Comparison of ENCODE assay signal across 12 cellular contexts in genomic region chr18:77113361-77114069, GRCh38. TPM values are rescaled to one million over a fixed set of nuclear protein-coding genes. Genes with fewer than 3 reads are reported as not detected.
DNase-seq lines count a peak whose midpoint lies in the region; ATAC-seq and TF ChIP-seq lines count a peak whose summit lies in the region.
"Had no signal": no experiment of that assay in that cellular context is flagged by ENCODE, and none has a peak within 500 bp of the region (broad histone marks: within the 10 kb centered on the region; RNA-seq: fewer than 3 reads in every experiment).

No MANE protein-coding gene starts in this region.

- peak overlapping the region; percentile 96 for H3K27ac Mint-ChIP-seq in Calu3 (ENCODE audit: unreplicated experiment)
- peak overlapping the region; percentile 63 for H3K27ac Mint-ChIP-seq in activated CD8-positive, alpha-beta T cell treated with anti-CD3 and anti-CD28 coated beads for 36 hours

- no peak for ATAC-seq in activated CD8-positive, alpha-beta T cell treated with anti-CD3 and anti-CD28 coated beads for 36 hours
- ATAC-seq in GM18861 (IDR thresholded peaks at IDR 0.05; ENCODE audit: unreplicated experiment), result no peak

- H3K4me3 Mint-ChIP-seq in Calu3 (ENCODE audit: low read depth, unreplicated experiment), result peak overlapping the region; percentile 54
- H3K4me3 Mint-ChIP-seq in activated CD8-positive, alpha-beta T cell treated with anti-CD3 and anti-CD28 coated beads for 36 hours, result no peak overlapping the region

- H3K4me2 ChIP-seq in hepatocyte, result peak overlapping the region; percentile 50
- H3K4me2 ChIP-seq: KMS-11, SK-N-SH had no signal

- no peaks in the 10 kb centered on the region for H3K36me3 ChIP-seq in hepatocyte (replicated peaks; ENCODE audit: insufficient read depth, low read depth)
- no peaks in the 10 kb centered on the region for H3K36me3 ChIP-seq in sigmoid colon

- no peak for TF ChIP-seq POLR2A in sigmoid colon (IDR thresholded peaks at IDR 0.05)

- no peaks in the 10 kb centered on the region for H3K9me3 ChIP-seq in hepatocyte (ENCODE audit: low read depth)
- no peaks in the 10 kb centered on the region for H3K9me3 ChIP-seq in sigmoid colon
- H3K9me3 ChIP-seq: SK-N-SH had no signal

- H3K79me2 ChIP-seq in hepatocyte, result peaks cover 12% of the 10 kb centered on the region

- H3K27ac ChIP-seq in hepatocyte, result peak overlapping the region; percentile 88
- peak overlapping the region in 3 of 4 donors; percentile 45 to 73 (median 49) for H3K27ac ChIP-seq in sigmoid colon
- H3K27ac ChIP-seq: KMS-11 had no signal

- CTCF ChIA-PET in Calu3 (lab: Charles Lee), result interaction anchor here (0.7 to 3.3 kb wide), 12 partner anchors 8 to 98 kb away, joined by 3 to 33 read pairs (median 12); partner anchors contain the start of gene MBP
- CTCF ChIA-PET in activated CD8-positive, alpha-beta T cell treated with anti-CD3 and anti-CD28 coated beads for 36 hours (lab: Charles Lee), result interaction anchor here (0.6 to 2.0 kb wide), 4 partner anchors 8 to 113 kb away, joined by 4 to 6 read pairs (median 4); no protein-coding TSS in a partner anchor

- H3K9me2 ChIP-seq in hepatocyte (replicated peaks; ENCODE audit: insufficient read depth), result no peaks in the 10 kb centered on the region
- H3K9me2 ChIP-seq: SK-N-SH had no signal

- BruUV-seq in Calu3 (replicated peaks; lab: Mats Ljungman, UMichigan), result no TSS peak

- H3K36me3 Mint-ChIP-seq in Calu3 (ENCODE audit: insufficient read depth, unreplicated experiment), result peaks cover 91% of the 10 kb centered on the region
- peaks cover 71% of the 10 kb centered on the region for H3K36me3 Mint-ChIP-seq in activated CD8-positive, alpha-beta T cell treated with anti-CD3 and anti-CD28 coated beads for 36 hours (ENCODE audit: low read depth)

- WGBS in hepatocyte (ENCODE audit: low lambda C conversion rate, missing lambda C conversion rate), result 90% methylated on average over 14 of the region's 14 CpGs
- 93% methylated on average over 14 of the region's 14 CpGs for WGBS in sigmoid colon, 2 donors

- H3K4me1 ChIP-seq in hepatocyte (ENCODE audit: insufficient read depth) (peaks cover 32% of the 10 kb centered on the region), sigmoid colon (peaks cover 0 to 15% (median 8%) of the 10 kb centered on the region in 4 donors)

- H3K27me3 Mint-ChIP-seq in Calu3 (ENCODE audit: unreplicated experiment), result no peaks in the 10 kb centered on the region
- H3K27me3 Mint-ChIP-seq in activated CD8-positive, alpha-beta T cell treated with anti-CD3 and anti-CD28 coated beads for 36 hours, result no peaks in the 10 kb centered on the region

- H2AFZ ChIP-seq in hepatocyte, result no peak overlapping the region

- no peak overlapping the region for H3K4me3 ChIP-seq in hepatocyte
- no peak overlapping the region for H3K4me3 ChIP-seq in sigmoid colon

- DNase-seq in Calu3, result no peak
- no peak for DNase-seq in activated CD8-positive, alpha-beta T cell treated with anti-CD3 and anti-CD28 coated beads for 36 hours
- DNase-seq in hepatocyte (ENCODE audit: low spot score), result no peak
- DNase-seq in sigmoid colon, result no peak
- no peak for DNase-seq in HuH-7 (ENCODE audit: low spot score)
- DNase-seq in AG08395 (ENCODE audit: low spot score), result no peak
- DNase-seq in NCI-H2227 treated with DMSO at 0.1 percent for 48 hours (lab: John Stamatoyannopoulos, UW), result no peak
- DNase-seq: DMS 273 treated with DMSO at 0.1 percent for 48 hours, NCI-H510A treated with DMSO at 0.1 percent for 48 hours, SK-N-SH had no signal

- no peak for TF ChIP-seq CTCF in Calu3 (IDR thresholded peaks at IDR 0.05; ENCODE audit: unreplicated experiment)
- no peak for TF ChIP-seq CTCF in activated CD8-positive, alpha-beta T cell treated with anti-CD3 and anti-CD28 coated beads for 36 hours (IDR thresholded peaks at IDR 0.05)
- no peak for TF ChIP-seq CTCF in hepatocyte (IDR thresholded peaks at IDR 0.05; ENCODE audit: poor library complexity)
- TF ChIP-seq CTCF in sigmoid colon (IDR thresholded peaks at IDR 0.05), result no peak

- POLR2A ChIA-PET in activated CD8-positive, alpha-beta T cell treated with anti-CD3 and anti-CD28 coated beads for 36 hours (lab: Charles Lee), result interaction anchor here (1.3 to 20.2 kb wide), 6 partner anchors 8 to 133 kb away, joined by 3 to 337 read pairs (median 6); partner anchors contain the start of gene MBP

- no peaks in the 10 kb centered on the region for H3K27me3 ChIP-seq in hepatocyte
- H3K27me3 ChIP-seq in sigmoid colon, result no peaks in the 10 kb centered on the region

- no peak for TF ChIP-seq EP300 in sigmoid colon (IDR thresholded peaks at IDR 0.05)

- intact Hi-C loops in Calu3 (cut with micrococcal nuclease; ENCODE audit: unreplicated experiment), result loop anchor here (1.0 kb wide), 3 partner anchors 12 to 46 kb away; no protein-coding TSS in a partner anchor
- intact Hi-C loops in activated CD8-positive, alpha-beta T cell treated with anti-CD3 and anti-CD28 coated beads for 36 hours (cut with micrococcal nuclease), result no loop called here
- intact Hi-C loops in sigmoid colon (cut with DNase I), result no loop called here

- H3K9me3 Mint-ChIP-seq in Calu3 (ENCODE audit: low read depth, unreplicated experiment), result peaks cover 3% of the 10 kb centered on the region
- H3K9me3 Mint-ChIP-seq in activated CD8-positive, alpha-beta T cell treated with anti-CD3 and anti-CD28 coated beads for 36 hours, result peaks cover 4% of the 10 kb centered on the region

- no peaks in the 10 kb centered on the region for H4K20me1 ChIP-seq in hepatocyte (ENCODE audit: insufficient read depth, poor library complexity, severe bottlenecking)

- peaks cover 77% of the 10 kb centered on the region for H3K4me1 Mint-ChIP-seq in Calu3 (ENCODE audit: low read depth, unreplicated experiment)
- peaks cover 84% of the 10 kb centered on the region for H3K4me1 Mint-ChIP-seq in activated CD8-positive, alpha-beta T cell treated with anti-CD3 and anti-CD28 coated beads for 36 hours (ENCODE audit: low read depth)

RNA-seq across cellular contexts. Expression of gene MBP, which starts 19.1 kb away (rescaled TPM):
- 221 and 257 TPM in 2 replicates for total RNA-seq in Calu3 (2022)
- 10 to 100 TPM; 39.9 to 41.5 TPM for total RNA-seq in activated CD8-positive, alpha-beta T cell treated with anti-CD3 and anti-CD28 coated beads for 36 hours
- 21.0 and 22.1 TPM in 2 replicates for total RNA-seq in hepatocyte
- polyA plus RNA-seq in hepatocyte, result 21.0 and 21.6 TPM in 2 replicates
- total RNA-seq in sigmoid colon, result 10 to 100 TPM; 24.0 to 30.7 (median 27.4) TPM
- 10 to 100 TPM; 18.3 to 22.2 (median 20.6) TPM for polyA plus RNA-seq in sigmoid colon
